In the genomic region with DNA sequence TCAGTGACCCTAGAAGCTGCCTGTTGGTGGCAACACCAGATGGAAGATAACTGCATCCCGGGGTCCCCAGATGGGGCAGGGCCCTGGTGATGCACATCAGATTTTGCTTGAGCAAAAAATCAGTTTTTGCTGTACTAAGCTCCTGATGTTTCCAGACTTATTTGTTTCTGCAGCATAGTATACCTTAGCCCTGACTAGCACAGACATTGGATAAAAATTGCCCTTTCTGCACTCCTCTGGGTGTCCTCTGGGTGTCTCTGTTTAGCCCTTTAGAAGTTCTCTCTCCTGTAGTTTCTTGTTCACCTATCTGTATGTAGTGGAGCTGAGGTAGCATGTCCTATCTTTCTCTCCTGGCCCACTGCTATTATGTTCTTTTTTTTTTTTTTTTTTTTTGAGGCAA, we compare ENCODE assay signal across 8 cellular contexts. TPM values are rescaled to one million over a fixed set of nuclear protein-coding genes. Genes with fewer than 3 reads are reported as not detected.
A peak's percentile ranks its signal among the peaks of the same experiment; 100 is the strongest.
DNase-seq lines count a peak whose midpoint lies in the region; ATAC-seq and TF ChIP-seq lines count a peak whose summit lies in the region.

No MANE protein-coding gene starts in this region.

- peaks cover 39% of the 10 kb centered on the region for H3K27me3 Mint-ChIP-seq in activated naive CD8-positive, alpha-beta T cell treated with anti-CD3 and anti-CD28 coated beads, Interleukin-2, amount 10 ng/mL, durations not matched to agents 7 days and 5 days
- peaks cover 32% of the 10 kb centered on the region for H3K27me3 Mint-ChIP-seq in activated naive CD8-positive, alpha-beta T cell treated with anti-CD3 and anti-CD28 coated beads for 36 hours
- peaks cover 35% of the 10 kb centered on the region for H3K27me3 Mint-ChIP-seq in activated CD8-positive, alpha-beta T cell treated with anti-CD3 and anti-CD28 coated beads for 36 hours
- peaks cover 22 to 45% (median 29%) of the 10 kb centered on the region in 5 donors for H3K27me3 Mint-ChIP-seq in naive thymus-derived CD4-positive, alpha-beta T cell

- H3K27me3 ChIP-seq in naive thymus-derived CD4-positive, alpha-beta T cell (ENCODE audit: control insufficient read depth in 2 of 2, insufficient read depth in 2 of 2, low read length in 2 of 2) = no peaks in the 10 kb centered on the region

- H3K36me3 ChIP-seq in naive thymus-derived CD4-positive, alpha-beta T cell (ENCODE audit: control insufficient read depth in 2 of 3, insufficient read depth in 3 of 3, low read length in 3 of 3) = no peaks in the 10 kb centered on the region

- H3K9me3 ChIP-seq in naive thymus-derived CD4-positive, alpha-beta T cell (ENCODE audit: control insufficient read depth in 2 of 3, low read length in 3 of 3) = no peaks in the 10 kb centered on the region

- peak; percentile 54 for ATAC-seq in activated naive CD8-positive, alpha-beta T cell treated with anti-CD3 and anti-CD28 coated beads, Interleukin-2, amount 10 ng/mL, durations not matched to agents 7 days and 5 days (ENCODE audit: low read depth)
- ATAC-seq in activated CD8-positive, alpha-beta T cell treated with anti-CD3 and anti-CD28 coated beads for 36 hours = peak; percentile 84
- peak; percentile 70 for ATAC-seq in naive thymus-derived CD4-positive, alpha-beta T cell
- ATAC-seq in omental fat pad (ENCODE audit: low FRiP score) = no peak

- DNase-seq in activated naive CD8-positive, alpha-beta T cell treated with anti-CD3 and anti-CD28 coated beads, Interleukin-2, amount 10 ng/mL, durations not matched to agents 7 days and 5 days = no peak
- no peak for DNase-seq in activated naive CD8-positive, alpha-beta T cell treated with anti-CD3 and anti-CD28 coated beads for 36 hours
- peak; percentile 32 for DNase-seq in MV-4-11 (lab: John Stamatoyannopoulos, UW)
- DNase-seq in activated CD8-positive, alpha-beta T cell treated with anti-CD3 and anti-CD28 coated beads for 36 hours = peak; percentile 31
- DNase-seq in naive thymus-derived CD4-positive, alpha-beta T cell = peak in 2 of 9 donors; percentile 5 to 23
- DNase-seq in omental fat pad (ENCODE audit: low spot score) = no peak
- DNase-seq in GDM1 (lab: John Stamatoyannopoulos, UW) = no peak
- no peak for DNase-seq in stimulated activated CD4-positive, alpha-beta T cell treated with anti-CD3 and anti-CD28 coated beads, Interleukin-12 subunit alpha, Interleukin-12 subunit beta, amount 100 ng/mL, for 4 hours

- peaks cover 4% of the 10 kb centered on the region in 2 donors for H3K4me1 ChIP-seq in naive thymus-derived CD4-positive, alpha-beta T cell (ENCODE audit: control insufficient read depth in 2 of 2, insufficient read depth in 2 of 2, low read length in 2 of 2)

- no peak overlapping the region for H3K4me3 ChIP-seq in naive thymus-derived CD4-positive, alpha-beta T cell (ENCODE audit: low read length)

- no peak overlapping the region for H3K27ac Mint-ChIP-seq in activated naive CD8-positive, alpha-beta T cell treated with anti-CD3 and anti-CD28 coated beads, Interleukin-2, amount 10 ng/mL, durations not matched to agents 7 days and 5 days
- H3K27ac Mint-ChIP-seq in activated naive CD8-positive, alpha-beta T cell treated with anti-CD3 and anti-CD28 coated beads for 36 hours = no peak overlapping the region
- no peak overlapping the region for H3K27ac Mint-ChIP-seq in activated CD8-positive, alpha-beta T cell treated with anti-CD3 and anti-CD28 coated beads for 36 hours
- H3K27ac Mint-ChIP-seq in naive thymus-derived CD4-positive, alpha-beta T cell = no peak overlapping the region

- intact Hi-C loops in activated CD8-positive, alpha-beta T cell treated with anti-CD3 and anti-CD28 coated beads for 36 hours (cut with micrococcal nuclease) = no loop called here
- intact Hi-C loops in naive thymus-derived CD4-positive, alpha-beta T cell (cut with micrococcal nuclease) = loop anchor here (2.0 to 10.0 kb wide), 2 partner anchors 158 to 214 kb away; no protein-coding TSS in a partner anchor

- CTCF ChIA-PET in activated CD8-positive, alpha-beta T cell treated with anti-CD3 and anti-CD28 coated beads for 36 hours (lab: Charles Lee) = interaction anchor here (0.7 to 3.2 kb wide), 9 partner anchors 11 to 279 kb away, joined by 3 to 13 read pairs (median 3); no protein-coding TSS in a partner anchor
- CTCF ChIA-PET in naive thymus-derived CD4-positive, alpha-beta T cell (lab: Charles Lee) = interaction anchor here (0.6 to 2.0 kb wide), 2 partner anchors 164 to 278 kb away, joined by 5 read pairs; no protein-coding TSS in a partner anchor

- no peaks in the 10 kb centered on the region for H3K9me3 Mint-ChIP-seq in activated naive CD8-positive, alpha-beta T cell treated with anti-CD3 and anti-CD28 coated beads, Interleukin-2, amount 10 ng/mL, durations not matched to agents 7 days and 5 days
- no peaks in the 10 kb centered on the region for H3K9me3 Mint-ChIP-seq in activated naive CD8-positive, alpha-beta T cell treated with anti-CD3 and anti-CD28 coated beads for 36 hours
- no peaks in the 10 kb centered on the region for H3K9me3 Mint-ChIP-seq in activated CD8-positive, alpha-beta T cell treated with anti-CD3 and anti-CD28 coated beads for 36 hours
- peaks cover 0 to 4% (median 0%) of the 10 kb centered on the region in 11 donors for H3K9me3 Mint-ChIP-seq in naive thymus-derived CD4-positive, alpha-beta T cell

- no peaks in the 10 kb centered on the region for H3K36me3 Mint-ChIP-seq in activated naive CD8-positive, alpha-beta T cell treated with anti-CD3 and anti-CD28 coated beads, Interleukin-2, amount 10 ng/mL, durations not matched to agents 7 days and 5 days
- no peaks in the 10 kb centered on the region for H3K36me3 Mint-ChIP-seq in activated naive CD8-positive, alpha-beta T cell treated with anti-CD3 and anti-CD28 coated beads for 36 hours
- no peaks in the 10 kb centered on the region for H3K36me3 Mint-ChIP-seq in activated CD8-positive, alpha-beta T cell treated with anti-CD3 and anti-CD28 coated beads for 36 hours (ENCODE audit: low read depth)
- no peaks in the 10 kb centered on the region for H3K36me3 Mint-ChIP-seq in naive thymus-derived CD4-positive, alpha-beta T cell

- peaks cover 3% of the 10 kb centered on the region for H3K4me1 Mint-ChIP-seq in activated naive CD8-positive, alpha-beta T cell treated with anti-CD3 and anti-CD28 coated beads, Interleukin-2, amount 10 ng/mL, durations not matched to agents 7 days and 5 days
- peaks cover 8% of the 10 kb centered on the region for H3K4me1 Mint-ChIP-seq in activated naive CD8-positive, alpha-beta T cell treated with anti-CD3 and anti-CD28 coated beads for 36 hours
- H3K4me1 Mint-ChIP-seq in activated CD8-positive, alpha-beta T cell treated with anti-CD3 and anti-CD28 coated beads for 36 hours (ENCODE audit: low read depth) = peaks cover 13% of the 10 kb centered on the region
- H3K4me1 Mint-ChIP-seq in naive thymus-derived CD4-positive, alpha-beta T cell = peaks cover 0 to 9% (median 2%) of the 10 kb centered on the region in 7 donors

- POLR2A ChIA-PET in activated naive CD8-positive, alpha-beta T cell treated with anti-CD3 and anti-CD28 coated beads, Interleukin-2, amount 10 ng/mL, durations not matched to agents 7 days and 5 days (lab: Charles Lee) = interaction anchor here (0.6 to 0.7 kb wide), 2 partner anchors 126 to 332 kb away, joined by 3 to 5 read pairs; no protein-coding TSS in a partner anchor
- POLR2A ChIA-PET in activated CD8-positive, alpha-beta T cell treated with anti-CD3 and anti-CD28 coated beads for 36 hours (lab: Charles Lee) = no interaction called here
- POLR2A ChIA-PET in naive thymus-derived CD4-positive, alpha-beta T cell (lab: Charles Lee) = no interaction called here

- H3K27ac ChIP-seq in naive thymus-derived CD4-positive, alpha-beta T cell (ENCODE audit: low read depth, low read length) = no peak overlapping the region

- peak; percentile 52 for TF ChIP-seq CTCF in activated CD8-positive, alpha-beta T cell treated with anti-CD3 and anti-CD28 coated beads for 36 hours (IDR thresholded peaks at IDR 0.05)
- TF ChIP-seq CTCF in omental fat pad (IDR thresholded peaks at IDR 0.05) = no peak

- H3K4me3 Mint-ChIP-seq in activated naive CD8-positive, alpha-beta T cell treated with anti-CD3 and anti-CD28 coated beads, Interleukin-2, amount 10 ng/mL, durations not matched to agents 7 days and 5 days = no peak overlapping the region
- no peak overlapping the region for H3K4me3 Mint-ChIP-seq in activated naive CD8-positive, alpha-beta T cell treated with anti-CD3 and anti-CD28 coated beads for 36 hours
- no peak overlapping the region for H3K4me3 Mint-ChIP-seq in activated CD8-positive, alpha-beta T cell treated with anti-CD3 and anti-CD28 coated beads for 36 hours
- no peak overlapping the region for H3K4me3 Mint-ChIP-seq in naive thymus-derived CD4-positive, alpha-beta T cell

RNA-seq across cellular contexts. Expression of gene PLA2G2C, which starts 30.3 kb away (rescaled TPM):
- not detected for total RNA-seq in activated naive CD8-positive, alpha-beta T cell treated with anti-CD3 and anti-CD28 coated beads, Interleukin-2, amount 10 ng/mL, durations not matched to agents 7 days and 5 days
- not detected for total RNA-seq in activated naive CD8-positive, alpha-beta T cell treated with anti-CD3 and anti-CD28 coated beads for 36 hours
- under 1 TPM; 0.29 to 0.59 TPM for total RNA-seq in activated CD8-positive, alpha-beta T cell treated with anti-CD3 and anti-CD28 coated beads for 36 hours
- total RNA-seq in naive thymus-derived CD4-positive, alpha-beta T cell = under 1 TPM in 1 of 5 experiments, not detected in 4; 0.46 TPM
- not detected for polyA plus RNA-seq in naive thymus-derived CD4-positive, alpha-beta T cell
- total RNA-seq in omental fat pad = not detected

RNA-seq across cellular contexts. Expression of gene UBXN10, which starts 30.7 kb away (rescaled TPM):
- under 1 TPM; 0.23 to 0.28 TPM for total RNA-seq in activated naive CD8-positive, alpha-beta T cell treated with anti-CD3 and anti-CD28 coated beads, Interleukin-2, amount 10 ng/mL, durations not matched to agents 7 days and 5 days
- 1 to 10 TPM; 1.1 to 1.2 TPM for total RNA-seq in activated naive CD8-positive, alpha-beta T cell treated with anti-CD3 and anti-CD28 coated beads for 36 hours
- total RNA-seq in activated CD8-positive, alpha-beta T cell treated with anti-CD3 and anti-CD28 coated beads for 36 hours = under 1 TPM; 0.34 to 0.45 TPM
- total RNA-seq in naive thymus-derived CD4-positive, alpha-beta T cell = 1 to 10 TPM in 1 of 5 experiments, under 1 TPM in 2, not detected in 2; 0.37 to 1.1 (median 0.73) TPM
- polyA plus RNA-seq in naive thymus-derived CD4-positive, alpha-beta T cell = under 1 TPM in 1 of 2 donors, not detected in 1; 0.03 TPM
- total RNA-seq in omental fat pad = 1 to 10 TPM in 2 of 4 donors, under 1 TPM in 2; 0.32 to 2.1 (median 1.2) TPM

Comparison
In these comparisons a context has a peak if more than half of its experiments do, and no peak if none do; other contexts are left out.
1. DNase-seq: peak in MV-4-11 (single experiment) and activated CD8-positive, alpha-beta T cell treated with anti-CD3 and anti-CD28 coated beads for 36 hours (single experiment); none in activated naive CD8-positive, alpha-beta T cell treated with anti-CD3 and anti-CD28 coated beads, Interleukin-2, amount 10 ng/mL, durations not matched to agents 7 days and 5 days (single experiment), activated naive CD8-positive, alpha-beta T cell treated with anti-CD3 and anti-CD28 coated beads for 36 hours (single experiment), omental fat pad (single experiment), GDM1 (single experiment) and stimulated activated CD4-positive, alpha-beta T cell treated with anti-CD3 and anti-CD28 coated beads, Interleukin-12 subunit alpha, Interleukin-12 subunit beta, amount 100 ng/mL, for 4 hours (single experiment).